8 cellular contexts compared by ENCODE assay signal in genomic region chr18:34707670-34708069, GRCh38. TPM values are rescaled to one million over a fixed set of nuclear protein-coding genes. Genes with fewer than 3 reads are reported as not detected.
A peak's percentile ranks its signal among the peaks of the same experiment; 100 is the strongest.
DNase-seq lines count a peak whose midpoint lies in the region; ATAC-seq, FAIRE-seq and TF ChIP-seq lines count a peak whose summit lies in the region.

No MANE protein-coding gene starts in this region.

- no peaks in the 10 kb centered on the region for H3K36me3 ChIP-seq in prostate gland

- TF ChIP-seq CTCF in omental fat pad (IDR thresholded peaks at IDR 0.05) (no peak), prostate gland (IDR thresholded peaks at IDR 0.05) (no peak)

- intact Hi-C loops in prostate gland (cut with DNase I) = no loop called here

- no peaks in the 10 kb centered on the region for H3K27me3 ChIP-seq in prostate gland (replicated peaks; ENCODE audit: insufficient read depth)

- no peak for TF ChIP-seq POLR2A in prostate gland (IDR thresholded peaks at IDR 0.05)

- WGBS in prostate gland = 5% methylated on average over 4 of the region's 4 CpGs

- ATAC-seq in omental fat pad (ENCODE audit: low FRiP score) = peak; percentile 42
- no peak for ATAC-seq in HG03442 (IDR thresholded peaks at IDR 0.05; ENCODE audit: unreplicated experiment)

- no peaks in the 10 kb centered on the region for H3K4me1 ChIP-seq in prostate gland (replicated peaks)

- H3K9me3 ChIP-seq in prostate gland = no peaks in the 10 kb centered on the region

- peak; percentile 89 for FAIRE-seq in endometrium (lab: Jason Lieb, UNC)

- H3K27ac ChIP-seq in prostate gland = no peak overlapping the region

- no peak overlapping the region for H3K4me3 ChIP-seq in prostate gland

- peak; percentile 90 for DNase-seq in GM04504 (ENCODE audit: low read depth)
- peak; percentile 70 to 87 for DNase-seq in NCI-H524 (lab: John Stamatoyannopoulos, UW)
- no peak for DNase-seq in omental fat pad (ENCODE audit: low spot score)
- DNase-seq in stimulated activated CD4-positive, alpha-beta T cell treated with anti-CD3 and anti-CD28 coated beads, Interleukin-4, amount 100 ng/mL, for 4 hours = no peak
- DNase-seq in prostate gland (ENCODE audit: low spot score) = no peak
- DNase-seq in stimulated activated naive CD4-positive, alpha-beta T cell (lab: John Stamatoyannopoulos, UW) = no peak

RNA-seq across cellular contexts. Expression of gene DTNA, which starts 2.4 kb away (rescaled TPM):
- total RNA-seq in omental fat pad (10 to 100 TPM; 22.7 to 60.5 (median 43.7) TPM), prostate gland (10 to 100 TPM; 10.7 to 76.2 TPM)

Comparison
In these comparisons a context has a peak if more than half of its experiments do, and no peak if none do; other contexts are left out.
1. DNase-seq: peak in GM04504 (single experiment) and NCI-H524 (2 of 2); none in omental fat pad (single experiment), stimulated activated CD4-positive, alpha-beta T cell treated with anti-CD3 and anti-CD28 coated beads, Interleukin-4, amount 100 ng/mL, for 4 hours (0 of 2), prostate gland (single experiment) and stimulated activated naive CD4-positive, alpha-beta T cell (0 of 6).